ENCODE assay signal across 8 cellular contexts in genomic region chr1:205273551-205273982, GRCh38. TPM values are rescaled to one million over a fixed set of nuclear protein-coding genes. Genes with fewer than 3 reads are reported as not detected.
DNase-seq lines count a peak whose midpoint lies in the region; ATAC-seq, FAIRE-seq and TF ChIP-seq lines count a peak whose summit lies in the region.

No MANE protein-coding gene starts in this region.

- ATAC-seq in HG03342 (IDR thresholded peaks at IDR 0.05; ENCODE audit: unreplicated experiment) (peak; percentile 84), GM18517 (IDR thresholded peaks at IDR 0.05; ENCODE audit: unreplicated experiment) (no peak)

- peak overlapping the region; percentile 72 for H3K27ac ChIP-seq in layer of hippocampus (ENCODE audit: low read depth, low read length)

- peak; percentile 96 for FAIRE-seq in GM12891 (lab: Jason Lieb, UNC)

- no peak for TF ChIP-seq POLR2A in GM12891 (IDR thresholded peaks at IDR 0.05; ENCODE audit: low read depth, low read length)

- no peaks in the 10 kb centered on the region for H3K27me3 ChIP-seq in layer of hippocampus (ENCODE audit: control insufficient read depth, insufficient read depth, low read length)

- DNase-seq in GM12891 (ENCODE audit: insufficient read length, low spot score) (peak; percentile 86), NCI-H446 (lab: John Stamatoyannopoulos, UW) (peak; percentile 66 to 88), cerebellum (ENCODE audit: low spot score) (peak; percentile 92)
- DNase-seq in activated CD4-positive, alpha-beta T cell treated with anti-CD3 and anti-CD28 coated beads for 1 hour = peak; percentile 82
- DNase-seq in stimulated activated CD4-positive, alpha-beta T cell treated with anti-CD3 and anti-CD28 coated beads, Interleukin-2, amount 100 ng/mL, for 48 hours = peak; percentile 80

TF ChIP-seq in GM12891, 5 proteins besides CTCF, POLR2A, EP300 and RAD21:
- TF ChIP-seq POU2F2 (IDR thresholded peaks at IDR 0.05; ENCODE audit: low read depth, low read length) (0 out of 2 replicates have a peak, but pooled peaks have one; percentile 45), POLR2AphosphoS5 (IDR thresholded peaks at IDR 0.05; ENCODE audit: low read depth, low read length) (no peak), TAF1 (IDR thresholded peaks at IDR 0.05; ENCODE audit: low read depth, low read length) (no peak), SPI1 (IDR thresholded peaks at IDR 0.05; ENCODE audit: low read depth, low read length) (no peak)

RNA-seq across cellular contexts. Expression of gene TMCC2, which starts 45.8 kb away (rescaled TPM):
- 0.46 TPM for polyA plus RNA-seq in GM12891 (2012; ENCODE audit: low read depth, missing spikeins)
- 18.7 TPM for total RNA-seq in cerebellum

RNA-seq across cellular contexts. Expression of gene NUAK2, which starts 48.0 kb away (rescaled TPM):
- polyA plus RNA-seq in GM12891 (2012; ENCODE audit: low read depth, missing spikeins) = 0.12 TPM
- 1.3 TPM for total RNA-seq in cerebellum
